ENCODE assay signal across 1 cellular context in genomic region chr2:74429487-74430451, GRCh38.
TF ChIP-seq lines count a peak whose summit lies in the region.

No MANE protein-coding gene starts in this region.

TF ChIP-seq in HepG2, 621 proteins besides CTCF, POLR2A, EP300 and RAD21 (continued from another document and continues in another):
- TF ChIP-seq HCFC1 (IDR thresholded peaks at IDR 0.05; ENCODE audit: low read depth, low read length) (no peak), SIN3A (IDR thresholded peaks at IDR 0.05; ENCODE audit: borderline replicate concordance, low read depth, low read length) (peak; percentile 69; the same call in 1 of the 2 replicates), DRAP1 (CRISPR knock-in tag; IDR thresholded peaks at IDR 0.05) (peak; percentile 53; the same call in 1 of the 2 replicates), SSRP1 (CRISPR knock-in tag; IDR thresholded peaks at IDR 0.05) (no peak), FOXA3 (CRISPR knock-in tag; IDR thresholded peaks at IDR 0.05) (peak; percentile 43), HNRNPLL (IDR thresholded peaks at IDR 0.05; ENCODE audit: low read depth, low read length, poor library complexity, severe bottlenecking) (peak; percentile 56), ZNF883 (CRISPR knock-in tag; IDR thresholded peaks at IDR 0.05; ENCODE audit: not compliant biosample characterization) (peak; percentile 67), TAF1 (CRISPR knock-in tag; IDR thresholded peaks at IDR 0.05) (peak; percentile 34; the same call in 1 of the 2 replicates), ZNF546 (CRISPR knock-in tag; conservative IDR thresholded peaks at IDR 0.05) (peak; percentile 47; the same call in 1 of the 2 replicates), TMF1 (CRISPR knock-in tag; IDR thresholded peaks at IDR 0.05; ENCODE audit: low read depth) (peak; percentile 45; the same call in 1 of the 2 replicates), U2AF2 (IDR thresholded peaks at IDR 0.05; ENCODE audit: low read depth, low read length) (no peak), ZNF503 (CRISPR knock-in tag; IDR thresholded peaks at IDR 0.05) (no peak), ATRX (CRISPR knock-in tag; IDR thresholded peaks at IDR 0.05; ENCODE audit: borderline replicate concordance) (no peak), SOX13 (IDR thresholded peaks at IDR 0.05) (no peak; the same call in 1 of the 2 replicates), SOX13 (CRISPR knock-in tag; conservative IDR thresholded peaks at IDR 0.05 in 1 of 2, IDR thresholded peaks at IDR 0.05 in 1 of 2) (peak in 1 of 2 experiments; percentile 56; a peak in 2 of 4 replicates), YEATS4 (CRISPR knock-in tag; IDR thresholded peaks at IDR 0.05; ENCODE audit: borderline replicate concordance) (peak; percentile 70), ZNF230 (CRISPR knock-in tag; IDR thresholded peaks at IDR 0.05) (no peak), MTA3 (CRISPR knock-in tag; IDR thresholded peaks at IDR 0.05) (no peak), FLYWCH1 (CRISPR knock-in tag; IDR thresholded peaks at IDR 0.05) (no peak), POGZ (CRISPR knock-in tag; IDR thresholded peaks at IDR 0.05) (peak; percentile 72), SNAI1 (CRISPR knock-in tag; IDR thresholded peaks at IDR 0.05; ENCODE audit: borderline replicate concordance) (no peak), ZNF510 (CRISPR knock-in tag; IDR thresholded peaks at IDR 0.05; ENCODE audit: low read depth) (no peak), ZNF256 (CRISPR knock-in tag; conservative IDR thresholded peaks at IDR 0.05) (no peak), ZNF772 (CRISPR knock-in tag; IDR thresholded peaks at IDR 0.05) (0 out of 2 replicates have a peak, but pooled peaks have one; percentile 37), REPIN1 (CRISPR knock-in tag; IDR thresholded peaks at IDR 0.05; ENCODE audit: borderline replicate concordance, low read depth) (peak; percentile 84), ZNF740 (CRISPR knock-in tag; IDR thresholded peaks at IDR 0.05) (no peak), HNF4A (CRISPR knock-in tag; IDR thresholded peaks at IDR 0.05) (peak; percentile 97), ZNF672 (CRISPR knock-in tag; IDR thresholded peaks at IDR 0.05) (no peak), SP4 (CRISPR knock-in tag; IDR thresholded peaks at IDR 0.05) (peak; percentile 76), MAFK (conservative IDR thresholded peaks at IDR 0.05 in 1 of 2, IDR thresholded peaks at IDR 0.05 in 1 of 2; ENCODE audit: low read length in 2 of 2) (peak; percentile 27 to 28; a peak in 2 of 4 replicates), ZNF318 (CRISPR knock-in tag; IDR thresholded peaks at IDR 0.05) (no peak; the same call in none of the 2 replicates), ZNF598 (CRISPR knock-in tag; IDR thresholded peaks at IDR 0.05; ENCODE audit: borderline replicate concordance) (0 out of 2 replicates have a peak, but pooled peaks have one; percentile 35), SMC3 (IDR thresholded peaks at IDR 0.05; ENCODE audit: low read length) (no peak; the same call in 1 of the 2 replicates)
- TF ChIP-seq, protein P1, sequence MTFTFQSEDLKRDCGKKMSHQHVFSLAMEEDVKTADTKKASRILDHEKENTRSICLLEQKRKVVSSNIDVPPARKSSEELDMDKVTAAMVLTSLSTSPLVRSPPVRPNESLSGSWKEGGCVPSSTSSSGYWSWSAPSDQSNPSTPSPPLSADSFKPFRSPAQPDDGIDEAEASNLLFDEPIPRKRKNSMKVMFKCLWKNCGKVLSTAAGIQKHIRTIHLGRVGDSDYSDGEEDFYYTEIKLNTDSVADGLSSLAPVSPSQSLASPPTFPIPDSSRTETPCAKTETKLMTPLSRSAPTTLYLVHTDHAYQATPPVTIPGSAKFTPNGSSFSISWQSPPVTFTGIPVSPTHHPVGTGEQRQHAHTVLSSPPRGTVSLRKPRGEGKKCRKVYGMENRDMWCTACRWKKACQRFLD (CRISPR knock-in tag; IDR thresholded peaks at IDR 0.05; ENCODE audit: borderline replicate concordance): no peak
- TF ChIP-seq, protein P2, sequence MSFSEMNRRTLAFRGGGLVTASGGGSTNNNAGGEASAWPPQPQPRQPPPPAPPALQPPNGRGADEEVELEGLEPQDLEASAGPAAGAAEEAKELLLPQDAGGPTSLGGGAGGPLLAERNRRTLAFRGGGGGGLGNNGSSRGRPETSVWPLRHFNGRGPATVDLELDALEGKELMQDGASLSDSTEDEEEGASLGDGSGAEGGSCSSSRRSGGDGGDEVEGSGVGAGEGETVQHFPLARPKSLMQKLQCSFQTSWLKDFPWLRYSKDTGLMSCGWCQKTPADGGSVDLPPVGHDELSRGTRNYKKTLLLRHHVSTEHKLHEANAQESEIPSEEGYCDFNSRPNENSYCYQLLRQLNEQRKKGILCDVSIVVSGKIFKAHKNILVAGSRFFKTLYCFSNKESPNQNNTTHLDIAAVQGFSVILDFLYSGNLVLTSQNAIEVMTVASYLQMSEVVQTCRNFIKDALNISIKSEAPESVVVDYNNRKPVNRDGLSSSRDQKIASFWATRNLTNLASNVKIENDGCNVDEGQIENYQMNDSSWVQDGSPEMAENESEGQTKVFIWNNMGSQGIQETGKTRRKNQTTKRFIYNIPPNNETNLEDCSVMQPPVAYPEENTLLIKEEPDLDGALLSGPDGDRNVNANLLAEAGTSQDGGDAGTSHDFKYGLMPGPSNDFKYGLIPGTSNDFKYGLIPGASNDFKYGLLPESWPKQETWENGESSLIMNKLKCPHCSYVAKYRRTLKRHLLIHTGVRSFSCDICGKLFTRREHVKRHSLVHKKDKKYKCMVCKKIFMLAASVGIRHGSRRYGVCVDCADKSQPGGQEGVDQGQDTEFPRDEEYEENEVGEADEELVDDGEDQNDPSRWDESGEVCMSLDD (CRISPR knock-in tag; IDR thresholded peaks at IDR 0.05; ENCODE audit: borderline replicate concordance): no peak; the same call in 1 of the 2 replicates
- TF ChIP-seq, protein P3, sequence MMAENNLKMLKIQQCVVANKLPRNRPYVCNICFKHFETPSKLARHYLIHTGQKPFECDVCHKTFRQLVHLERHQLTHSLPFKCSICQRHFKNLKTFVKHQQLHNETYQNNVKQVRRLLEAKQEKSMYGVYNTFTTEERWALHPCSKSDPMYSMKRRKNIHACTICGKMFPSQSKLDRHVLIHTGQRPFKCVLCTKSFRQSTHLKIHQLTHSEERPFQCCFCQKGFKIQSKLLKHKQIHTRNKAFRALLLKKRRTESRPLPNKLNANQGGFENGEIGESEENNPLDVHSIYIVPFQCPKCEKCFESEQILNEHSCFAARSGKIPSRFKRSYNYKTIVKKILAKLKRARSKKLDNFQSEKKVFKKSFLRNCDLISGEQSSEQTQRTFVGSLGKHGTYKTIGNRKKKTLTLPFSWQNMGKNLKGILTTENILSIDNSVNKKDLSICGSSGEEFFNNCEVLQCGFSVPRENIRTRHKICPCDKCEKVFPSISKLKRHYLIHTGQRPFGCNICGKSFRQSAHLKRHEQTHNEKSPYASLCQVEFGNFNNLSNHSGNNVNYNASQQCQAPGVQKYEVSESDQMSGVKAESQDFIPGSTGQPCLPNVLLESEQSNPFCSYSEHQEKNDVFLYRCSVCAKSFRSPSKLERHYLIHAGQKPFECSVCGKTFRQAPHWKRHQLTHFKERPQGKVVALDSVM (CRISPR knock-in tag; IDR thresholded peaks at IDR 0.05): peak; percentile 80
